ENCODE assay signal across 13 cellular contexts in genomic region chr14:54424479-54424901, GRCh38.
"Had no signal": no experiment of that assay in that cellular context is flagged by ENCODE, and none has a peak within 500 bp of the region (broad histone marks: within the 10 kb centered on the region; RNA-seq: fewer than 3 reads in every experiment).

No MANE protein-coding gene starts in this region.

- H3K4me3 ChIP-seq: dorsolateral prefrontal cortex, lower lobe of right lung, tibial artery, vagina had no signal

- H3K27ac Mint-ChIP-seq: activated CD4-positive, alpha-beta memory T cell treated with anti-CD3 and anti-CD28 coated beads, Interleukin-2, amount 10 ng/mL, durations not matched to agents 7 days and 5 days; activated naive CD8-positive, alpha-beta T cell treated with anti-CD3 and anti-CD28 coated beads, Interleukin-2, amount 10 ng/mL, durations not matched to agents 7 days and 5 days; mesothelial cell of epicardium; T-helper 2 cell treated with Interferon-gamma antibody and Interleukin-4, amounts not matched to agents 5 μg/mL and 100 μg/mL, for 36 hours had no signal

- DNase-seq: activated CD4-positive, alpha-beta memory T cell treated with anti-CD3 and anti-CD28 coated beads, Interleukin-2, amount 10 ng/mL, durations not matched to agents 7 days and 5 days; activated CD4-positive, alpha-beta T cell treated with anti-CD3 and anti-CD28 coated beads for 1 hour; activated naive CD8-positive, alpha-beta T cell treated with anti-CD3 and anti-CD28 coated beads, Interleukin-2, amount 10 ng/mL, durations not matched to agents 7 days and 5 days; aorta; dorsolateral prefrontal cortex; hippocampal formation; lower lobe of right lung; retina; stimulated activated CD4-positive, alpha-beta T cell treated with anti-CD3 and anti-CD28 coated beads, Interleukin-4, amount 100 ng/mL, for 24 hours; tibial artery had no signal

- H3K4me1 Mint-ChIP-seq: activated CD4-positive, alpha-beta memory T cell treated with anti-CD3 and anti-CD28 coated beads, Interleukin-2, amount 10 ng/mL, durations not matched to agents 7 days and 5 days had no signal

- H3K9me3 ChIP-seq: lower lobe of right lung, tibial artery, vagina had no signal

- H3K4me3 Mint-ChIP-seq: activated CD4-positive, alpha-beta memory T cell treated with anti-CD3 and anti-CD28 coated beads, Interleukin-2, amount 10 ng/mL, durations not matched to agents 7 days and 5 days; activated naive CD8-positive, alpha-beta T cell treated with anti-CD3 and anti-CD28 coated beads, Interleukin-2, amount 10 ng/mL, durations not matched to agents 7 days and 5 days; mesothelial cell of epicardium; T-helper 2 cell treated with Interferon-gamma antibody and Interleukin-4, amounts not matched to agents 5 μg/mL and 100 μg/mL, for 36 hours had no signal

- H3K27me3 Mint-ChIP-seq: activated CD4-positive, alpha-beta memory T cell treated with anti-CD3 and anti-CD28 coated beads, Interleukin-2, amount 10 ng/mL, durations not matched to agents 7 days and 5 days; activated naive CD8-positive, alpha-beta T cell treated with anti-CD3 and anti-CD28 coated beads, Interleukin-2, amount 10 ng/mL, durations not matched to agents 7 days and 5 days had no signal

- H3K4me1 ChIP-seq: lower lobe of right lung, tibial artery, vagina had no signal

- H3K9me3 Mint-ChIP-seq: activated CD4-positive, alpha-beta memory T cell treated with anti-CD3 and anti-CD28 coated beads, Interleukin-2, amount 10 ng/mL, durations not matched to agents 7 days and 5 days; activated naive CD8-positive, alpha-beta T cell treated with anti-CD3 and anti-CD28 coated beads, Interleukin-2, amount 10 ng/mL, durations not matched to agents 7 days and 5 days; mesothelial cell of epicardium; T-helper 2 cell treated with Interferon-gamma antibody and Interleukin-4, amounts not matched to agents 5 μg/mL and 100 μg/mL, for 36 hours had no signal
